ENCODE assay signal across 18 cellular contexts in the genomic region with DNA sequence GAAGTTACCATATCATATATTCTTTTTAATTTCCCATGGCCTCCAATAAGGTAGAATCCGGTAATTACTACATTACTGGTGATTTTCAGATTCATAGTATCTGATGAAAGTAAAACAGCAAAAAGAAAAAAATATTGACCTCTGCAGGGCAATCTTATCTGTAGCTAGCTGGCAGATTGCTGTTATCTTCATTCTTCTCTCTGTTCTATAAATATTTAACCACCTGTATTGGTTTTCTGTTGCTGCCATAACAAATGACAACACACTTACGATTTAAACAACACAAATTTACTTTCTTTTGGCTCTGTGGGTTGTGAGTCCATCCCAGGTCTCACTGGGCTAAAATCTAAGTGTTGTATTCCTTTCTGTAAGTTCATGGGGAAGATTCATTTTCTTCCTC.
"Had no signal": no experiment of that assay in that cellular context is flagged by ENCODE, and none has a peak within 500 bp of the region (broad histone marks: within the 10 kb centered on the region; RNA-seq: fewer than 3 reads in every experiment).

No MANE protein-coding gene starts in this region.

- H3K36me3 Mint-ChIP-seq: natural killer cell had no signal

- H3K4me2 ChIP-seq: smooth muscle cell had no signal

- FAIRE-seq: colon had no signal

- H3K27me3 Mint-ChIP-seq: dendritic cell treated with granulocyte-macrophage colony-stimulating factor and Interleukin-4, amounts not matched to agents 40 ng/mL and 50 ng/mL, for 4 days; effector memory CD8-positive, alpha-beta T cell had no signal

- H3K9me3 Mint-ChIP-seq: dendritic cell treated with granulocyte-macrophage colony-stimulating factor and Interleukin-4, amounts not matched to agents 40 ng/mL and 50 ng/mL, for 4 days; effector memory CD8-positive, alpha-beta T cell; natural killer cell had no signal

- H3K4me3 Mint-ChIP-seq: dendritic cell treated with granulocyte-macrophage colony-stimulating factor and Interleukin-4, amounts not matched to agents 40 ng/mL and 50 ng/mL, for 4 days; effector memory CD8-positive, alpha-beta T cell; natural killer cell; neural crest cell had no signal

- H3K9me3 ChIP-seq: esophagus squamous epithelium, mucosa of descending colon, upper lobe of right lung, vagina had no signal

- H3K27me3 ChIP-seq: esophagus squamous epithelium, upper lobe of right lung, vagina had no signal

- ATAC-seq: effector memory CD8-positive, alpha-beta T cell; left colon; mucosa of descending colon; natural killer cell; right cardiac atrium; upper lobe of right lung had no signal

- H3K27ac Mint-ChIP-seq: dendritic cell treated with granulocyte-macrophage colony-stimulating factor and Interleukin-4, amounts not matched to agents 40 ng/mL and 50 ng/mL, for 4 days; natural killer cell had no signal

- DNase-seq: effector memory CD8-positive, alpha-beta T cell; esophagus squamous epithelium; foreskin fibroblast; head of caudate nucleus; hippocampal formation; left colon; mammary epithelial cell; mucosa of descending colon; natural killer cell; right cardiac atrium; stimulated activated CD4-positive, alpha-beta T cell treated with anti-CD3 and anti-CD28 coated beads, Interleukin-2, amount 100 ng/mL, for 48 hours; stimulated activated naive CD4-positive, alpha-beta T cell treated with Interleukin-2 at 50 U/mL for 16 hours; upper lobe of right lung had no signal

- H3K4me3 ChIP-seq: esophagus squamous epithelium, mucosa of descending colon, smooth muscle cell, upper lobe of right lung, vagina had no signal

- H3K4me1 Mint-ChIP-seq: natural killer cell, neural crest cell had no signal

- H3K4me1 ChIP-seq: esophagus squamous epithelium, upper lobe of right lung, vagina had no signal

- H3K36me3 ChIP-seq: esophagus squamous epithelium, upper lobe of right lung, vagina had no signal

- H3K27ac ChIP-seq: esophagus squamous epithelium, upper lobe of right lung, vagina had no signal
